In the genomic region with DNA sequence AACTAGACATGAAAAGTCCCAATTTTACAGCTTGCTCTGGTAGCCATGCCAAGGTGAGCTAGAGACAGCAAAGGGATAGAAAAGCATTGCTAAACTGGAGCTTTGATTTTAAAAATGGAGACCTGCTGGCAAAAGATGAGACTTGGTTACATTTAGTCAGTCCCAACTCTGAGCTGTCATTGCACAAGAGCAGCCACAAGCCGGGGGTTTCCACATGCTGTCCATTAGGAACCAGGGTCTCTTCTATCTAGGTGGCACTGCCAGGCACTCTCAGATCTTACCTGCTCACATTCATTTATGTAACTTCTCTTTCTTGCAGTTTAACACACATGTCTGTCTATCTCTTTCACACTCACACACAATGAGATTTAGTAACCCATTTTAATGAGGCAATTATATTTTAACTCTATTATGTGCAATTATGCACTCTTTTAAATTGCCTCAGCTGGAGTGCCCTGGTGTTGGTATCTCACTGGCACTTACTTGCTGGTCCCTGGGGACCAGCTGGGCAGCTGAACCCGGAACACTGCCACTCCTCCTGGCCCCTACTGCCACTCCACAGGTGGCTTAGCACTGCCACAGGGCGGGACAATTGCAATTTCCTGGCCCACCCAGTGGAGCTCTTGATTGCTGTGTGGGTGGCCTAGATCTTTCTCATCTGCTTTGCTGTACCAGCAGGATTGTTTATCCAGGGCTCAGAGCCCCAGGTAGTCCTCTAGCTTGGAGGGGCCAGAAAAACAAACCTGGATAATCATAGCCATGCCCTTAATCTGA, we compare ENCODE assay signal across 18 cellular contexts.
DNase-seq lines count a peak whose midpoint lies in the region; ATAC-seq, FAIRE-seq and TF ChIP-seq lines count a peak whose summit lies in the region.
"Had no signal": no experiment of that assay in that cellular context is flagged by ENCODE, and none has a peak within 500 bp of the region (broad histone marks: within the 10 kb centered on the region; RNA-seq: fewer than 3 reads in every experiment).

No MANE protein-coding gene starts in this region.

- peak overlapping the region; percentile 12 for H3K27ac ChIP-seq in subcutaneous abdominal adipose tissue (ENCODE audit: low read depth, low read length)

- H3K9ac ChIP-seq in subcutaneous abdominal adipose tissue (ENCODE audit: low read length in 5 of 5), result no peak overlapping the region

- DNase-seq in NCI-H82 (lab: John Stamatoyannopoulos, UW), result peak; percentile 57
- DNase-seq in NCI-H82 treated with DMSO at 0.1 percent for 48 hours (lab: John Stamatoyannopoulos, UW; ENCODE audit: unreplicated experiment), result no peak
- peak; percentile 62 to 76 for DNase-seq in NCI-H2081 (lab: John Stamatoyannopoulos, UW)
- no peak for DNase-seq in bronchial epithelial cell (ENCODE audit: low read depth)
- no peak for DNase-seq in activated CD4-positive, alpha-beta T cell treated with anti-CD3 and anti-CD28 coated beads for 4 hours
- DNase-seq in GDM1 (lab: John Stamatoyannopoulos, UW), result no peak
- DNase-seq: activated naive CD4-positive, alpha-beta T cell treated with Interleukin-2 at 50 U/mL for 16 hours; central memory CD4-positive, alpha-beta T cell; erythroblast; H9; hippocampal formation; NCI-H774; SHP77 treated with DMSO at 0.1 percent for 48 hours had no signal

- H3K4me1 ChIP-seq in subcutaneous abdominal adipose tissue (ENCODE audit: control insufficient read depth in 5 of 5, insufficient read depth in 5 of 5, low read length in 5 of 5), result peaks cover 0 to 44% (median 37%) of the 10 kb centered on the region in 5 donors

- TF ChIP-seq CTCF in bronchial epithelial cell (IDR thresholded peaks at IDR 0.05; ENCODE audit: insufficient read depth, low read length, severe bottlenecking), result no peak

- FAIRE-seq in bronchial epithelial cell (lab: Jason Lieb, UNC), result peak; percentile 47
- FAIRE-seq: A204.1 had no signal

- H3K4me3 ChIP-seq in bronchial epithelial cell (ENCODE audit: low read depth, low read length) (no peak overlapping the region), subcutaneous abdominal adipose tissue (ENCODE audit: low read depth in 1 of 5, low read length in 5 of 5) (no peak overlapping the region)
- H3K4me3 ChIP-seq: lung, thyroid gland had no signal

- H3K27me3 ChIP-seq in bronchial epithelial cell (ENCODE audit: control insufficient read depth, insufficient read depth, low read length), result no peaks in the 10 kb centered on the region
- H3K27me3 ChIP-seq in subcutaneous abdominal adipose tissue (ENCODE audit: control insufficient read depth in 5 of 5, insufficient read depth in 4 of 5, low read length in 5 of 5), result no peaks in the 10 kb centered on the region
- H3K27me3 ChIP-seq: thyroid gland had no signal

- ATAC-seq in HG03565 (IDR thresholded peaks at IDR 0.05; ENCODE audit: unreplicated experiment), result no peak

- no peaks in the 10 kb centered on the region for H3K36me3 ChIP-seq in bronchial epithelial cell (ENCODE audit: control insufficient read depth, insufficient read depth, low read length)
- no peaks in the 10 kb centered on the region for H3K36me3 ChIP-seq in subcutaneous abdominal adipose tissue (ENCODE audit: control insufficient read depth in 5 of 5, insufficient read depth in 5 of 5, low read length in 5 of 5)
- H3K36me3 ChIP-seq: thyroid gland had no signal

- H3K9me3 ChIP-seq in subcutaneous abdominal adipose tissue (ENCODE audit: control insufficient read depth in 5 of 5, low read length in 5 of 5), result no peaks in the 10 kb centered on the region
- H3K9me3 ChIP-seq: thyroid gland had no signal

Comparison
In these comparisons a context has a peak if more than half of its experiments do, and no peak if none do; other contexts are left out.
1. DNase-seq: peak in NCI-H82 (single experiment) and NCI-H2081 (2 of 2); none in NCI-H82 treated with DMSO at 0.1 percent for 48 hours (single experiment), bronchial epithelial cell (single experiment), activated CD4-positive, alpha-beta T cell treated with anti-CD3 and anti-CD28 coated beads for 4 hours (0 of 2) and GDM1 (single experiment).